8 cellular contexts compared by ENCODE assay signal in genomic region chr11:47152953-47153950, GRCh38. TPM values are rescaled to one million over a fixed set of nuclear protein-coding genes. Genes with fewer than 3 reads are reported as not detected.
DNase-seq lines count a peak whose midpoint lies in the region; ATAC-seq and TF ChIP-seq lines count a peak whose summit lies in the region.

No MANE protein-coding gene starts in this region.

- no peaks in the 10 kb centered on the region for H3K27me3 ChIP-seq in right lobe of liver

- DNase-seq in COLO668 (lab: John Stamatoyannopoulos, UW; ENCODE audit: unreplicated experiment) (peak; percentile 89), HCEC 1CT (peak; percentile 66), NCI-H345 (lab: John Stamatoyannopoulos, UW) (peak; percentile 74), coronary artery (ENCODE audit: low spot score) (no peak), right lobe of liver (peak; percentile 73 to 78 (median 78))
- DNase-seq in activated CD4-positive, alpha-beta T cell treated with anti-CD3 and anti-CD28 coated beads for 4 hours = peak; percentile 33 to 48
- peak in 2 of 3 donors; percentile 25 to 37 for DNase-seq in stimulated activated CD4-positive, alpha-beta T cell treated with anti-CD3 and anti-CD28 coated beads, TNF-alpha, amount 100 ng/mL, for 48 hours (ENCODE audit: low read depth in 3 of 3)

- H3K9me3 ChIP-seq in right lobe of liver = no peaks in the 10 kb centered on the region

- H3K36me3 ChIP-seq in right lobe of liver = no peaks in the 10 kb centered on the region

- ATAC-seq in right lobe of liver = peak; percentile 93 to 97 (median 95)
- ATAC-seq in GM21528 (IDR thresholded peaks at IDR 0.05; ENCODE audit: low FRiP score, unreplicated experiment) = no peak

- TF ChIP-seq POLR2A in right lobe of liver (IDR thresholded peaks at IDR 0.05) = no peak

- intact Hi-C loops in right lobe of liver (cut with DNase I) = loop anchor here (5.0 kb wide), 2 partner anchors 261 to 266 kb away; no protein-coding TSS in a partner anchor

- H3K4me1 ChIP-seq in right lobe of liver = no peaks in the 10 kb centered on the region

- WGBS in right lobe of liver (ENCODE audit: insufficient coverage, low coverage, low lambda C conversion rate, missing lambda C conversion rate) = 21% methylated on average over 8 of the region's 11 CpGs

- no peak overlapping the region for H3K27ac ChIP-seq in coronary artery
- H3K27ac ChIP-seq in right lobe of liver = no peak overlapping the region

- H3K4me3 ChIP-seq in coronary artery = no peak overlapping the region
- H3K4me3 ChIP-seq in right lobe of liver = no peak overlapping the region

- peak; percentile 89 for TF ChIP-seq CTCF in coronary artery (IDR thresholded peaks at IDR 0.05)
- TF ChIP-seq CTCF in right lobe of liver (IDR thresholded peaks at IDR 0.05) = peak; percentile 89 to 97 (median 95)

RNA-seq across cellular contexts. Expression of gene ARFGAP2, which starts 23.4 kb away (rescaled TPM):
- 10 to 100 TPM; 37.7 to 64.4 (median 62.1) TPM for total RNA-seq in right lobe of liver

RNA-seq across cellular contexts. Expression of gene PACSIN3, which starts 33.0 kb away (rescaled TPM):
- total RNA-seq in right lobe of liver = 10 to 100 TPM in 5 of 6 experiments, 1 to 10 TPM in 1; 9.6 to 31.1 (median 25.0) TPM
